20 cellular contexts compared by ENCODE assay signal in genomic region chr15:68658151-68658550, GRCh38.
DNase-seq lines count a peak whose midpoint lies in the region; ATAC-seq and TF ChIP-seq lines count a peak whose summit lies in the region.
"Had no signal": no experiment of that assay in that cellular context is flagged by ENCODE, and none has a peak within 500 bp of the region (broad histone marks: within the 10 kb centered on the region; RNA-seq: fewer than 3 reads in every experiment).

No MANE protein-coding gene starts in this region.

- H3K4me1 Mint-ChIP-seq in brain: peaks cover 60% of the 10 kb centered on the region

- H3K9me3 Mint-ChIP-seq in brain: peaks cover 0 to 9% (median 6%) of the 10 kb centered on the region in 5 experiments
- H3K9me3 Mint-ChIP-seq: activated T-helper 2 cell treated with anti-CD3 and anti-CD28 coated beads, Interferon-gamma antibody, Interleukin-2, Interleukin-4, amounts not matched to agents 10 μg/mL and 5 μg/mL and 100 μg/mL, durations not matched to agents 14 hours and 24 hours and 36 hours had no signal

- peaks cover 29% of the 10 kb centered on the region for H3K36me3 Mint-ChIP-seq in brain
- H3K36me3 Mint-ChIP-seq: mesothelial cell of epicardium had no signal

- intact Hi-C loops in right cardiac atrium (cut with DNase I): loop anchor here in 1 of 4 donors (10.0 kb wide), 1 partner anchor 83 kb away; the partner anchor contains the start of gene CORO2B

- DNase-seq in Ammon's horn (ENCODE audit: low spot score): peak; percentile 80
- peak; percentile 33 for DNase-seq in NCI-H1092 (lab: John Stamatoyannopoulos, UW)
- peak in 1 of 3 donors; percentile 70 for DNase-seq in right cardiac atrium
- no peak for DNase-seq in Karpas-422
- no peak for DNase-seq in RPMI8226
- no peak for DNase-seq in activated CD4-positive, alpha-beta T cell treated with anti-CD3 and anti-CD28 coated beads, Interleukin-2, amount 50 U/mL, for 4 hours
- DNase-seq: ACHN; Caco-2; dermis blood vessel endothelial cell; NCI-H1048; NCI-H226; small intestine; stimulated activated naive CD4-positive, alpha-beta T cell treated with Interleukin-2 at 50 U/mL for 16 hours; SW 1271 had no signal

- no peaks in the 10 kb centered on the region for H3K9me2 ChIP-seq in Karpas-422 (replicated peaks; ENCODE audit: insufficient read depth, low read length)

- no peaks in the 10 kb centered on the region for H4K20me1 ChIP-seq in Karpas-422 (ENCODE audit: insufficient read depth, low read depth, low read length)

- H3K36me3 ChIP-seq in Karpas-422 (ENCODE audit: insufficient read depth, low read length): no peaks in the 10 kb centered on the region

- H3K27me3 ChIP-seq in right cardiac atrium (ENCODE audit: control insufficient read depth, insufficient read depth) (no peaks in the 10 kb centered on the region), Karpas-422 (ENCODE audit: low read length) (no peaks in the 10 kb centered on the region)

- 48% methylated on average over 8 of the region's 8 CpGs for WGBS in right cardiac atrium

- TF ChIP-seq CTCF in brain (conservative IDR thresholded peaks at IDR 0.05): no peak

- peak overlapping the region; percentile 36 to 90 (median 79) for H3K27ac Mint-ChIP-seq in brain
- H3K27ac Mint-ChIP-seq: activated T-helper 2 cell treated with anti-CD3 and anti-CD28 coated beads, Interferon-gamma antibody, Interleukin-2, Interleukin-4, amounts not matched to agents 10 μg/mL and 5 μg/mL and 100 μg/mL, durations not matched to agents 14 hours and 24 hours and 36 hours; mesothelial cell of epicardium had no signal

- no peaks in the 10 kb centered on the region for H3K9me3 ChIP-seq in right cardiac atrium (ENCODE audit: control insufficient read depth, low read length)
- no peaks in the 10 kb centered on the region for H3K9me3 ChIP-seq in Karpas-422 (ENCODE audit: low read length)
- H3K9me3 ChIP-seq: Caco-2 had no signal

- ATAC-seq in right cardiac atrium (peak; percentile 49), HG02884 (IDR thresholded peaks at IDR 0.05; ENCODE audit: unreplicated experiment) (no peak)
- ATAC-seq: esophagus mucosa, HCT116 had no signal

- H3K27ac ChIP-seq in right cardiac atrium (ENCODE audit: low read length) (no peak overlapping the region), Karpas-422 (ENCODE audit: low read length) (no peak overlapping the region)

- H3K4me3 ChIP-seq in right cardiac atrium (ENCODE audit: low read length): no peak overlapping the region
- H3K4me3 ChIP-seq in Karpas-422 (ENCODE audit: low read length): no peak overlapping the region

- H3K4me2 ChIP-seq in Karpas-422 (ENCODE audit: low read depth, low read length, poor library complexity, severe bottlenecking): no peak overlapping the region

- H3K4me3 Mint-ChIP-seq in brain: no peak overlapping the region
- H3K4me3 Mint-ChIP-seq: mesothelial cell of epicardium had no signal

- H3K4me1 ChIP-seq in right cardiac atrium (ENCODE audit: control insufficient read depth, insufficient read depth, low read length): peaks cover 3% of the 10 kb centered on the region
- H3K4me1 ChIP-seq in Karpas-422 (ENCODE audit: low read length): no peaks in the 10 kb centered on the region
- H3K4me1 ChIP-seq: Caco-2 had no signal

- no peaks in the 10 kb centered on the region for H3K79me2 ChIP-seq in Karpas-422 (ENCODE audit: low read length)

- no peak overlapping the region for H3K9ac ChIP-seq in Karpas-422 (ENCODE audit: low read length)

- H2AFZ ChIP-seq in Karpas-422 (ENCODE audit: low read length): no peak overlapping the region

- H3K27me3 Mint-ChIP-seq in brain: no peaks in the 10 kb centered on the region

Comparison
In these comparisons a context has a peak if more than half of its experiments do, and no peak if none do; other contexts are left out.
1. DNase-seq: peak in Ammon's horn (single experiment) and NCI-H1092 (single experiment); none in Karpas-422 (single experiment), RPMI8226 (single experiment) and activated CD4-positive, alpha-beta T cell treated with anti-CD3 and anti-CD28 coated beads, Interleukin-2, amount 50 U/mL, for 4 hours (0 of 2).